Comparison of ENCODE assay signal across 17 cellular contexts in the genomic region with DNA sequence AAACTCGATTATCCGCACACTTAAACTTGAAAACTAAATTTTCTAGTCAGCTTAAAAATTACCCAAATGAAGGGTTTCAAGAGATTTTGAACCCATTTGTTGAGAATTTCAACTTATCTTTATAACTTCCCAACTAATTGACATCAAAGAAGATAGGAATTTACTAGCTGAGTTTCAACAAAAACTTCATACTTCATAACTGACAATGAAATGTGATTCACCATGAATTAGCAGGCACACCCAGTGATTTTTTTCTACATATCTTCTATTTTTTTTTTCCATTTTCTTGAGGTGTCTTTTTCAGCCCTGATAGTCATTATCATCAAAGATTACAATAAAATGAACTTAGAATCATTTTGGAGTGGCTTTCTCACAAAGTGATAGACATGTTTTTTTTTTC.
"Had no signal": no experiment of that assay in that cellular context is flagged by ENCODE, and none has a peak within 500 bp of the region (broad histone marks: within the 10 kb centered on the region; RNA-seq: fewer than 3 reads in every experiment).

No MANE protein-coding gene starts in this region.

- H3K4me2 ChIP-seq: hepatocyte, neural progenitor cell had no signal

- H3K9ac ChIP-seq: neural progenitor cell had no signal

- H2AFZ ChIP-seq: hepatocyte, neural progenitor cell had no signal

- H3K4me3 Mint-ChIP-seq: brain, mesothelial cell of epicardium, neural progenitor cell, WTC11 had no signal

- H3K79me2 ChIP-seq: hepatocyte had no signal

- H3K4me1 ChIP-seq: neural progenitor cell, pancreas, stomach, uterus had no signal

- H3K4me3 ChIP-seq: hepatocyte, neural progenitor cell, pancreas, stomach, uterus had no signal

- H3K27ac ChIP-seq: hepatocyte, neural progenitor cell, pancreas, stomach, uterus had no signal

- DNase-seq: activated CD4-positive, alpha-beta T cell treated with anti-CD3 and anti-CD28 coated beads, Interleukin-2, amount 50 U/mL, for 1 hour; activated T-cell treated with anti-CD3 and anti-CD28 coated beads, Interleukin-2, amount 50 U/mL, for 1 hour; amygdala; cerebellar nuclear complex; dermis blood vessel endothelial cell; kidney glomerular epithelial cell; pancreas; stimulated activated CD4-positive, alpha-beta T cell treated with anti-CD3 and anti-CD28 coated beads, Interleukin-15, amount 100 ng/mL, for 24 hours; stimulated activated CD4-positive, alpha-beta T cell treated with anti-CD3 and anti-CD28 coated beads, Interleukin-4, amount 100 ng/mL, for 24 hours; stomach; uterus had no signal

- H3K36me3 Mint-ChIP-seq: brain, mesothelial cell of epicardium, neural progenitor cell had no signal

- H3K27ac Mint-ChIP-seq: activated naive CD4-positive, alpha-beta T cell treated with anti-CD3 and anti-CD28 coated beads, Interleukin-2, amount 50 U/mL, for 72 hours; brain; mesothelial cell of epicardium; neural progenitor cell; WTC11 had no signal

- ATAC-seq: activated naive CD4-positive, alpha-beta T cell treated with anti-CD3 and anti-CD28 coated beads, Interleukin-2, amount 50 U/mL, for 72 hours; pancreas; WTC11 had no signal

- H3K4me1 Mint-ChIP-seq: brain, neural progenitor cell, WTC11 had no signal

- H3K36me3 ChIP-seq: neural progenitor cell, pancreas, stomach, uterus had no signal

- H3K9me3 ChIP-seq: pancreas, stomach, uterus had no signal

- H3K27me3 ChIP-seq: hepatocyte, neural progenitor cell, pancreas, stomach, uterus had no signal
